8 cellular contexts compared by ENCODE assay signal in the genomic region with DNA sequence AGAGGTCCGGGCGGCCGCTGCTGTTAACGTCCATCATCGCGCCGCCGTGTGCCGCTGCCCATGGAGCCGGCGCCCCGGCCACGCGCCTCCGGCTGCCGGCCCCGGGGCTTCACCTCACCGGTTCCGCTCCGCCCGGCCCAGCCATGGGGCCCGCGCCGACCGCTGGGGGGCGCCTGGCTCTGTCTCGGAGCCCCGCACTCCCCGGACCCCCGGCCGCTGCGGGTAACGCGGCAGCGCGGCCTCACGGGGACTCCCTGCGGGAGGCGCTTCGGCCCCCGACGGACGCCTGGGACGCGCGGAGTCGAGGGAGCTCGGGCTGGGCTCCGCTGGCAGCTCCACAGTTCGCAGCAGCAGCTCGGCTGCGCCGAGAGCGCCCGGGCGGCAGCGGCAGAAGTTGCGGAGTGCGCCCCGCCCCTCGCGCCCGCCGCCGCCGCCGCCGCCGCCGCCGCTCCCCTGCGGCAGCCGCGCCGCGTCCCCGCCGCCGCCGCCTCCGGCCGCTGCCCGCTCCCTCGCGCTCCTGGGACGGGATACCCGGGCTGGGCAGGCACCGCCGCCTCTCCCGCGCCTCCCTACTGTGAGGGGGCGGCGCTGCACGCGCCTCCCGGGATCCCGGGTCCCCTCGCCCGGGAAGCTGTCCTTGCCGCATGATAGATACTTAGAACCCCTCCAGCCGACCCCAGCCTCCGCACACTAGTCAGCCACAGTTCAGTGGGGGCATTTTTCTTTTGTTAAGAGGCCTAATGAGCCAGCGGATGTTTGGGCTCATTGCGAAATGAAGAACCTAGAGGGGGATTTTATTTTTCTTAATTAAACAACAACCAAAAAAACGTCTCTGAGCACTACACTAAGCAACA. TPM values are rescaled to one million over a fixed set of nuclear protein-coding genes. Genes with fewer than 3 reads are reported as not detected.
DNase-seq lines count a peak whose midpoint lies in the region; ATAC-seq and TF ChIP-seq lines count a peak whose summit lies in the region.

TSS of gene HTR7 (minus strand) at position 405 of the 854 bp plus-strand sequence. CDS start at position 37, 368 bp downstream.

- CTCF ChIA-PET in activated CD8-positive, alpha-beta T cell treated with anti-CD3 and anti-CD28 coated beads for 36 hours (lab: Charles Lee): interaction anchor here (0.6 to 1.4 kb wide), 4 partner anchors 8 to 22 kb away, joined by 3 to 6 read pairs (median 4); partner anchors contain the start of gene RPP30

- intact Hi-C loops in activated CD8-positive, alpha-beta T cell treated with anti-CD3 and anti-CD28 coated beads for 36 hours (cut with micrococcal nuclease): loop anchor here (5.0 kb wide), 1 partner anchor 106 kb away; no protein-coding TSS in a partner anchor

- peak within 1 kb of the TSS; percentile 61; the same call in 1 of the 2 replicates for H3K4me3 ChIP-seq in GM08714 (ENCODE audit: low read length)
- H3K4me3 ChIP-seq in Loucy (ENCODE audit: low read length, poor library complexity, severe bottlenecking): peak within 1 kb of the TSS; percentile 70
- H3K4me3 ChIP-seq in endodermal cell (ENCODE audit: low read length): peak within 1 kb of the TSS; percentile 82

- H3K27ac ChIP-seq in endodermal cell (ENCODE audit: low read depth, low read length): no peak within 1 kb of the TSS

- H3K9ac ChIP-seq in Loucy (ENCODE audit: low read depth, low read length, poor library complexity, severe bottlenecking) (no peak within 1 kb of the TSS), endodermal cell (ENCODE audit: extremely low read depth, low read length, poor library complexity, severe bottlenecking) (no peak within 1 kb of the TSS)

- H3K9me2 ChIP-seq in Loucy (replicated peaks; ENCODE audit: low read depth, low read length): no peaks in the 10 kb centered on the region

- peak; percentile 56 for DNase-seq in activated CD8-positive, alpha-beta T cell treated with anti-CD3 and anti-CD28 coated beads for 36 hours
- DNase-seq in endodermal cell (peak; percentile 90), midbrain (lab: John Stamatoyannopoulos, UW) (peak; percentile 27), NCI-H1048 (lab: John Stamatoyannopoulos, UW) (no peak)
- DNase-seq in stimulated activated effector memory CD8-positive, alpha-beta T cell treated with anti-CD3 and anti-CD28 coated beads, Interleukin-12 subunit alpha, Interleukin-12 subunit beta, amount 100 ng/mL, for 72 hours (ENCODE audit: low spot score in 2 of 2): peak; percentile 58 to 78

- H3K27ac Mint-ChIP-seq in activated CD8-positive, alpha-beta T cell treated with anti-CD3 and anti-CD28 coated beads for 36 hours: no peak within 1 kb of the TSS
- H3K27ac Mint-ChIP-seq in endodermal cell: no peak within 1 kb of the TSS
- peak within 1 kb of the TSS; percentile 63 for H3K27ac Mint-ChIP-seq in stimulated activated effector memory CD8-positive, alpha-beta T cell treated with anti-CD3 and anti-CD28 coated beads, Interleukin-12 subunit alpha, Interleukin-12 subunit beta, amount 100 ng/mL, for 72 hours

- peak within 1 kb of the TSS; percentile 77 for H3K4me3 Mint-ChIP-seq in activated CD8-positive, alpha-beta T cell treated with anti-CD3 and anti-CD28 coated beads for 36 hours
- H3K4me3 Mint-ChIP-seq in endodermal cell: peak within 1 kb of the TSS; percentile 64
- H3K4me3 Mint-ChIP-seq in stimulated activated effector memory CD8-positive, alpha-beta T cell treated with anti-CD3 and anti-CD28 coated beads, Interleukin-12 subunit alpha, Interleukin-12 subunit beta, amount 100 ng/mL, for 72 hours: peak within 1 kb of the TSS; percentile 81

- H3K4me1 ChIP-seq in Loucy (ENCODE audit: insufficient read depth, low read length, poor library complexity, severe bottlenecking) (no peaks in the 10 kb centered on the region), endodermal cell (ENCODE audit: control insufficient read depth, insufficient read depth, low read length) (no peaks in the 10 kb centered on the region)

- H3K79me2 ChIP-seq in Loucy (ENCODE audit: insufficient read depth, low read length): no peaks in the 10 kb centered on the region

- no peaks in the 10 kb centered on the region for H3F3A ChIP-seq in Loucy (ENCODE audit: low read depth)

- H3K27me3 ChIP-seq in Loucy (ENCODE audit: insufficient read depth, low read length, poor library complexity, severe bottlenecking) (peaks cover 19% of the 10 kb centered on the region), endodermal cell (ENCODE audit: control insufficient read depth, insufficient read depth, low read length, poor library complexity, severe bottlenecking) (peaks cover 42% of the 10 kb centered on the region)

- POLR2A ChIA-PET in activated CD8-positive, alpha-beta T cell treated with anti-CD3 and anti-CD28 coated beads for 36 hours (lab: Charles Lee): no interaction called here

- H3K9me3 Mint-ChIP-seq in activated CD8-positive, alpha-beta T cell treated with anti-CD3 and anti-CD28 coated beads for 36 hours: no peaks in the 10 kb centered on the region
- no peaks in the 10 kb centered on the region for H3K9me3 Mint-ChIP-seq in endodermal cell
- H3K9me3 Mint-ChIP-seq in stimulated activated effector memory CD8-positive, alpha-beta T cell treated with anti-CD3 and anti-CD28 coated beads, Interleukin-12 subunit alpha, Interleukin-12 subunit beta, amount 100 ng/mL, for 72 hours: no peaks in the 10 kb centered on the region

- H3K36me3 Mint-ChIP-seq in activated CD8-positive, alpha-beta T cell treated with anti-CD3 and anti-CD28 coated beads for 36 hours (ENCODE audit: low read depth): no peaks in the 10 kb centered on the region
- H3K36me3 Mint-ChIP-seq in endodermal cell (ENCODE audit: low read depth): no peaks in the 10 kb centered on the region
- no peaks in the 10 kb centered on the region for H3K36me3 Mint-ChIP-seq in stimulated activated effector memory CD8-positive, alpha-beta T cell treated with anti-CD3 and anti-CD28 coated beads, Interleukin-12 subunit alpha, Interleukin-12 subunit beta, amount 100 ng/mL, for 72 hours

- peaks cover 58% of the 10 kb centered on the region for H3K27me3 Mint-ChIP-seq in activated CD8-positive, alpha-beta T cell treated with anti-CD3 and anti-CD28 coated beads for 36 hours
- H3K27me3 Mint-ChIP-seq in endodermal cell (ENCODE audit: insufficient read depth): peaks cover 80% of the 10 kb centered on the region

- H3K4me1 Mint-ChIP-seq in activated CD8-positive, alpha-beta T cell treated with anti-CD3 and anti-CD28 coated beads for 36 hours (ENCODE audit: low read depth): peaks cover 13% of the 10 kb centered on the region
- no peaks in the 10 kb centered on the region for H3K4me1 Mint-ChIP-seq in endodermal cell
- H3K4me1 Mint-ChIP-seq in stimulated activated effector memory CD8-positive, alpha-beta T cell treated with anti-CD3 and anti-CD28 coated beads, Interleukin-12 subunit alpha, Interleukin-12 subunit beta, amount 100 ng/mL, for 72 hours: peaks cover 15% of the 10 kb centered on the region

- no peaks in the 10 kb centered on the region for H3K9me3 ChIP-seq in Loucy (ENCODE audit: insufficient read depth, low read depth, low read length)
- H3K9me3 ChIP-seq in endodermal cell (ENCODE audit: control insufficient read depth, low read length): peaks cover under 1% of the 10 kb centered on the region

- peak within 1 kb of the TSS; percentile 75 for H2AFZ ChIP-seq in Loucy (ENCODE audit: low read length)

- H4K20me1 ChIP-seq in Loucy (ENCODE audit: insufficient read depth, low read length, poor library complexity, severe bottlenecking): no peaks in the 10 kb centered on the region

- H3K36me3 ChIP-seq in Loucy (ENCODE audit: insufficient read depth, low read length): no peaks in the 10 kb centered on the region
- H3K36me3 ChIP-seq in endodermal cell (ENCODE audit: control insufficient read depth, insufficient read depth, low read length): no peaks in the 10 kb centered on the region

- H3K4me2 ChIP-seq in Loucy (ENCODE audit: low read depth, low read length, poor library complexity, severe bottlenecking): peak within 1 kb of the TSS; percentile 65

- TF ChIP-seq CTCF in Loucy (conservative IDR thresholded peaks at IDR 0.05; ENCODE audit: low read length): peak; percentile 45
- TF ChIP-seq CTCF in activated CD8-positive, alpha-beta T cell treated with anti-CD3 and anti-CD28 coated beads for 36 hours (IDR thresholded peaks at IDR 0.05): peak; percentile 55
- TF ChIP-seq CTCF in endodermal cell (conservative IDR thresholded peaks at IDR 0.05): peak; percentile 76

- ATAC-seq in GM21737 (IDR thresholded peaks at IDR 0.05; ENCODE audit: unreplicated experiment): peak; percentile 56
- ATAC-seq in activated CD8-positive, alpha-beta T cell treated with anti-CD3 and anti-CD28 coated beads for 36 hours: peak; percentile 80
- peak; percentile 84 for ATAC-seq in stimulated activated effector memory CD8-positive, alpha-beta T cell treated with anti-CD3 and anti-CD28 coated beads, Interleukin-12 subunit alpha, Interleukin-12 subunit beta, amount 100 ng/mL, for 72 hours

- WGBS in endodermal cell (ENCODE audit: insufficient coverage in 1 of 2, insufficient read length in 1 of 2), 2 experiments: 0% methylated on average over 21 to 103 of the region's 105 CpGs

RNA-seq across cellular contexts. Expression of gene HTR7, which starts in this region (rescaled TPM):
- not detected for total RNA-seq in activated CD8-positive, alpha-beta T cell treated with anti-CD3 and anti-CD28 coated beads for 36 hours
- 1 to 10 TPM in 1 of 2 donors, under 1 TPM in 1; 0.70 to 7.3 TPM for total RNA-seq in endodermal cell
- 1.2 TPM for polyA plus RNA-seq in endodermal cell (2013, experiment 1 of 2)
- polyA plus RNA-seq in endodermal cell (2013, experiment 2 of 2): 0.87 TPM

Comparison
In these comparisons a context has a peak if more than half of its experiments do, and no peak if none do; other contexts are left out.
1. Peak in DNase-seq and ATAC-seq in activated CD8-positive, alpha-beta T cell treated with anti-CD3 and anti-CD28 coated beads for 36 hours; RNA of the gene not detected or under 1 TPM.